ENCODE assay signal across 9 cellular contexts in genomic region chr1:86616871-86617270, GRCh38.
DNase-seq lines count a peak whose midpoint lies in the region; ATAC-seq, FAIRE-seq and TF ChIP-seq lines count a peak whose summit lies in the region.
"Had no signal": no experiment of that assay in that cellular context is flagged by ENCODE, and none has a peak within 500 bp of the region (broad histone marks: within the 10 kb centered on the region; RNA-seq: fewer than 3 reads in every experiment).

No MANE protein-coding gene starts in this region.

- FAIRE-seq in GM12878 (lab: Jason Lieb, UNC) = peak; percentile 70

- H3K36me3 Mint-ChIP-seq in Calu3 (ENCODE audit: insufficient read depth, unreplicated experiment) = no peaks in the 10 kb centered on the region

- no peaks in the 10 kb centered on the region for H3K27me3 ChIP-seq in GM12878 (replicated peaks in 1 of 2; ENCODE audit: control insufficient read depth in 2 of 2, insufficient read depth in 2 of 2, low read length in 1 of 2)
- no peaks in the 10 kb centered on the region for H3K27me3 ChIP-seq in tibial nerve

- H3K4me2 ChIP-seq in GM12878 (ENCODE audit: control insufficient read depth, insufficient read depth) = no peak overlapping the region

- DNase-seq in Calu3 (peak; percentile 28), GM12878 (ENCODE audit: low read depth, low spot score) (peak; percentile 75), tibial nerve (ENCODE audit: low spot score in 2 of 2) (no peak), DMS153 treated with DMSO at 0.1 percent for 48 hours (lab: John Stamatoyannopoulos, UW; ENCODE audit: unreplicated experiment) (no peak), retina (no peak)
- DNase-seq in effector CD4-positive, alpha-beta T cell = no peak

- no peaks in the 10 kb centered on the region for H4K20me1 ChIP-seq in GM12878 (ENCODE audit: control insufficient read depth, insufficient read depth)

- TF ChIP-seq CTCF in Calu3 (IDR thresholded peaks at IDR 0.05; ENCODE audit: unreplicated experiment) (no peak), GM12878 (IDR thresholded peaks at IDR 0.05 in 2 of 3, conservative IDR thresholded peaks at IDR 0.05 in 1 of 3; ENCODE audit: control insufficient read depth in 2 of 3, extremely low read depth in 1 of 3, insufficient read depth in 1 of 3, low read depth in 3 of 3, low read length in 3 of 3) (no peak), tibial nerve (IDR thresholded peaks at IDR 0.05) (no peak)

- in situ Hi-C loops in GM12878 (cut with MboI) = no loop called here

- H3K27me3 Mint-ChIP-seq in Calu3 (ENCODE audit: unreplicated experiment) = no peaks in the 10 kb centered on the region
- H3K27me3 Mint-ChIP-seq: dendritic cell treated with granulocyte-macrophage colony-stimulating factor and Interleukin-4, amounts not matched to agents 40 ng/mL and 50 ng/mL, for 4 days had no signal

- SMC1A ChIA-PET in GM12878 (lab: Charles Lee; ENCODE audit: uncharacterized antibody, unreplicated experiment) = no interaction called here

- BruUV-seq in Calu3 (replicated peaks; lab: Mats Ljungman, UMichigan) (no TSS peak), GM12878 (replicated peaks; lab: Mats Ljungman, UMichigan) (no TSS peak)

- no peaks in the 10 kb centered on the region for H3K79me2 ChIP-seq in GM12878 (ENCODE audit: control insufficient read depth, insufficient read depth, low read length)

- H3K4me3 ChIP-seq in GM12878 (no peak overlapping the region), tibial nerve (no peak overlapping the region)

- H3K4me1 ChIP-seq in GM12878 (ENCODE audit: control insufficient read depth, insufficient read depth, low read length) (0 out of 2 replicates have a peak, but pooled peaks cover 5% of the 10 kb centered on the region), tibial nerve (no peaks in the 10 kb centered on the region)

- TF ChIP-seq POLR2A in GM12878 (IDR thresholded peaks at IDR 0.05; ENCODE audit: low read depth, low read length) = no peak
- TF ChIP-seq POLR2A in tibial nerve (IDR thresholded peaks at IDR 0.05) = no peak

- H3K4me1 Mint-ChIP-seq in Calu3 (ENCODE audit: low read depth, unreplicated experiment) = peaks cover 16% of the 10 kb centered on the region

- peaks cover 2% of the 10 kb centered on the region; the same call in 2 of the 3 replicates for H3K9me3 ChIP-seq in GM12878 (replicated peaks; ENCODE audit: control insufficient read depth, insufficient read depth, low read length)
- peaks cover 0 to 25% (median 0%) of the 10 kb centered on the region in 4 donors for H3K9me3 ChIP-seq in tibial nerve

- POLR2A ChIA-PET in GM12878 (lab: Charles Lee) = interaction anchor here (0.5 kb wide), 2 partner anchors 91 to 111 kb away, joined by 3 to 4 read pairs; no protein-coding TSS in a partner anchor

- peak overlapping the region; percentile 19 for H3K27ac Mint-ChIP-seq in Calu3 (ENCODE audit: unreplicated experiment)
- H3K27ac Mint-ChIP-seq: dendritic cell treated with granulocyte-macrophage colony-stimulating factor and Interleukin-4, amounts not matched to agents 40 ng/mL and 50 ng/mL, for 4 days had no signal

- RAD21 ChIA-PET in GM12878 (lab: Charles Lee; ENCODE audit: unreplicated experiment) = no interaction called here

- ATAC-seq in GM19468 (IDR thresholded peaks at IDR 0.05; ENCODE audit: extremely low read depth, unreplicated experiment) (peak; percentile 96), HG03378 (IDR thresholded peaks at IDR 0.05; ENCODE audit: unreplicated experiment) (peak; percentile 100), GM12878 (peak; percentile 100)

- no peak overlapping the region for H2AFZ ChIP-seq in GM12878 (ENCODE audit: control insufficient read depth, low read depth, low read length)

- H3K4me3 Mint-ChIP-seq in Calu3 (ENCODE audit: low read depth, unreplicated experiment) = no peak overlapping the region
- H3K4me3 Mint-ChIP-seq: dendritic cell treated with granulocyte-macrophage colony-stimulating factor and Interleukin-4, amounts not matched to agents 40 ng/mL and 50 ng/mL, for 4 days had no signal

- no peak overlapping the region for H3K9ac ChIP-seq in GM12878 (ENCODE audit: control insufficient read depth, insufficient read depth, low read length)

- CTCF ChIA-PET in Calu3 (lab: Charles Lee) (interaction anchor here (0.6 kb wide), 1 partner anchor 22 kb away, joined by 4 read pairs; no protein-coding TSS in a partner anchor), GM12878 (lab: Yijun Ruan, JAX) (no interaction called here)

- WGBS in GM12878 (ENCODE audit: insufficient coverage, insufficient replicate concordance, low lambda C conversion rate, missing lambda C conversion rate) = 0% methylated on average over 1 of the region's 1 CpG
- 55 to 59% methylated on average over 1 of the region's 1 CpG for WGBS in tibial nerve, 2 donors

- intact Hi-C loops in Calu3 (cut with micrococcal nuclease; ENCODE audit: unreplicated experiment) (no loop called here), GM12878 (cut with micrococcal nuclease; ENCODE audit: unreplicated experiment) (no loop called here)

- peaks cover 6% of the 10 kb centered on the region for H3K9me3 Mint-ChIP-seq in Calu3 (ENCODE audit: low read depth, unreplicated experiment)

- H3K27ac ChIP-seq in GM12878 (ENCODE audit: control insufficient read depth, insufficient read depth) = no peak overlapping the region
- H3K27ac ChIP-seq in tibial nerve = no peak overlapping the region

- H3K36me3 ChIP-seq in GM12878 (ENCODE audit: control insufficient read depth in 2 of 2, insufficient read depth in 2 of 2, low read length in 1 of 2) (no peaks in the 10 kb centered on the region), tibial nerve (no peaks in the 10 kb centered on the region)

- TF ChIP-seq EP300 in GM12878 (IDR thresholded peaks at IDR 0.05; ENCODE audit: borderline replicate concordance in 1 of 2, control insufficient read depth in 1 of 2, low read depth in 2 of 2, low read length in 2 of 2) (peak in 1 of 2 experiments; percentile 80; a peak in 2 of 4 replicates), tibial nerve (IDR thresholded peaks at IDR 0.05) (no peak)

- TF ChIP-seq RAD21 in GM12878 (IDR thresholded peaks at IDR 0.05; ENCODE audit: insufficient read depth, low read depth, low read length) = no peak

TF ChIP-seq in GM12878, 131 proteins besides CTCF, POLR2A, EP300 and RAD21 (continues in another document):
- TF ChIP-seq PAX8 (IDR thresholded peaks at IDR 0.05) (no peak), ATF7 (IDR thresholded peaks at IDR 0.05; ENCODE audit: low read depth) (peak; percentile 89), POU2F2 (IDR thresholded peaks at IDR 0.05; ENCODE audit: borderline replicate concordance, low read depth, low read length) (peak; percentile 63; the same call in 1 of the 3 replicates), MEF2A (IDR thresholded peaks at IDR 0.05; ENCODE audit: insufficient read depth, low read depth, low read length) (peak; percentile 57; the same call in 1 of the 2 replicates), SREBF1 (IDR thresholded peaks at IDR 0.05; ENCODE audit: low read length) (peak; percentile 55; the same call in 1 of the 2 replicates), NFXL1 (IDR thresholded peaks at IDR 0.05; ENCODE audit: borderline replicate concordance) (no peak), MEF2B (IDR thresholded peaks at IDR 0.05; ENCODE audit: partially characterized antibody, poor library complexity, severe bottlenecking) (peak; percentile 67), ZNF217 (IDR thresholded peaks at IDR 0.05) (peak; percentile 99), IKZF1 (conservative IDR thresholded peaks at IDR 0.05) (peak; percentile 95), BACH1 (IDR thresholded peaks at IDR 0.05; ENCODE audit: borderline replicate concordance) (peak; percentile 88; the same call in 1 of the 2 replicates), CEBPB (IDR thresholded peaks at IDR 0.05; ENCODE audit: borderline replicate concordance in 1 of 2, low read depth in 2 of 2, low read length in 2 of 2) (no peak), MTA2 (IDR thresholded peaks at IDR 0.05; ENCODE audit: low read depth) (peak; percentile 95), IRF4 (IDR thresholded peaks at IDR 0.05; ENCODE audit: low read depth, low read length) (peak; percentile 95), BMI1 (IDR thresholded peaks at IDR 0.05; ENCODE audit: borderline replicate concordance) (peak; percentile 87), GABPA (IDR thresholded peaks at IDR 0.05; ENCODE audit: low read depth) (0 out of 2 replicates have a peak, but pooled peaks have one; percentile 40), BHLHE40 (IDR thresholded peaks at IDR 0.05; ENCODE audit: borderline replicate concordance in 1 of 2, low read depth in 2 of 2, low read length in 1 of 2) (peak in 1 of 2 experiments; percentile 49; a peak in 1 of 4 replicates), EED (IDR thresholded peaks at IDR 0.05; ENCODE audit: low read depth) (peak; percentile 75), NBN (IDR thresholded peaks at IDR 0.05) (peak; percentile 75), PAX5 (IDR thresholded peaks at IDR 0.05; ENCODE audit: borderline replicate concordance, low read depth, low read length) (peak; percentile 94), TCF7 (IDR thresholded peaks at IDR 0.05; ENCODE audit: borderline replicate concordance) (0 out of 2 replicates have a peak, but pooled peaks have one; percentile 39), SPI1 (IDR thresholded peaks at IDR 0.05; ENCODE audit: borderline replicate concordance, insufficient read depth, low read depth, low read length) (peak; percentile 100), FOXM1 (IDR thresholded peaks at IDR 0.05; ENCODE audit: low read depth, low read length) (0 out of 2 replicates have a peak, but pooled peaks have one; percentile 40), ETV6 (conservative IDR thresholded peaks at IDR 0.05 in 1 of 2, IDR thresholded peaks at IDR 0.05 in 1 of 2; ENCODE audit: borderline replicate concordance in 1 of 2, low read depth in 1 of 2) (peak in 1 of 2 experiments; percentile 100; a peak in 2 of 4 replicates)
- TF ChIP-seq, protein P1, sequence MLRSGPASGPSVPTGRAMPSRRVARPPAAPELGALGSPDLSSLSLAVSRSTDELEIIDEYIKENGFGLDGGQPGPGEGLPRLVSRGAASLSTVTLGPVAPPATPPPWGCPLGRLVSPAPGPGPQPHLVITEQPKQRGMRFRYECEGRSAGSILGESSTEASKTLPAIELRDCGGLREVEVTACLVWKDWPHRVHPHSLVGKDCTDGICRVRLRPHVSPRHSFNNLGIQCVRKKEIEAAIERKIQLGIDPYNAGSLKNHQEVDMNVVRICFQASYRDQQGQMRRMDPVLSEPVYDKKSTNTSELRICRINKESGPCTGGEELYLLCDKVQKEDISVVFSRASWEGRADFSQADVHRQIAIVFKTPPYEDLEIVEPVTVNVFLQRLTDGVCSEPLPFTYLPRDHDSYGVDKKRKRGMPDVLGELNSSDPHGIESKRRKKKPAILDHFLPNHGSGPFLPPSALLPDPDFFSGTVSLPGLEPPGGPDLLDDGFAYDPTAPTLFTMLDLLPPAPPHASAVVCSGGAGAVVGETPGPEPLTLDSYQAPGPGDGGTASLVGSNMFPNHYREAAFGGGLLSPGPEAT (IDR thresholded peaks at IDR 0.05; ENCODE audit: low read depth) = 0 out of 2 replicates have a peak, but pooled peaks have one; percentile 53

Comparison
In these comparisons a context has a peak if more than half of its experiments do, and no peak if none do; other contexts are left out.
1. DNase-seq: peak in Calu3 (single experiment) and GM12878 (single experiment); none in tibial nerve (0 of 2), DMS153 treated with DMSO at 0.1 percent for 48 hours (single experiment), retina (single experiment) and effector CD4-positive, alpha-beta T cell (single experiment).
2. Peak in every context shown above with its lines, with median percentiles within 50 percentile points of each other: ATAC-seq.